ENCODE assay signal across 2 cellular contexts in genomic region chr9:136410500-136411287, GRCh38.
TF ChIP-seq lines count a peak whose summit lies in the region.

TSS of gene ENTR1 (minus strand) at chr9:136410614. CDS start at chr9:136410397, 217 bp downstream.
TSS of gene PMPCA (plus strand) at chr9:136410658. CDS start at chr9:136410669, 11 bp downstream.

TF ChIP-seq in A549, 52 proteins besides CTCF, POLR2A, EP300 and RAD21 (continued from another document):
- TF ChIP-seq REST (IDR thresholded peaks at IDR 0.05) (no peak), FOXS1 (CRISPR knock-in tag; IDR thresholded peaks at IDR 0.05) (no peak), ZC3H11A (IDR thresholded peaks at IDR 0.05) (no peak), HDAC2 (IDR thresholded peaks at IDR 0.05) (no peak), MAZ (IDR thresholded peaks at IDR 0.05; ENCODE audit: borderline replicate concordance, low read depth, low read length) (no peak), KDM1A (IDR thresholded peaks at IDR 0.05; ENCODE audit: low read depth) (no peak), FOSB (CRISPR knock-in tag; IDR thresholded peaks at IDR 0.05) (no peak), CHD2 (IDR thresholded peaks at IDR 0.05; ENCODE audit: low read length, partially characterized antibody) (peak; percentile 53), PHF8 (IDR thresholded peaks at IDR 0.05; ENCODE audit: borderline replicate concordance, low read depth) (peak; percentile 61; the same call in 1 of the 2 replicates), RFX5 (IDR thresholded peaks at IDR 0.05) (no peak), ZNF302 (CRISPR knock-in tag; IDR thresholded peaks at IDR 0.05) (no peak), CBX2 (IDR thresholded peaks at IDR 0.05; ENCODE audit: borderline replicate concordance, low read depth) (no peak), ELK1 (IDR thresholded peaks at IDR 0.05; ENCODE audit: low read depth, low read length) (no peak), MYC (IDR thresholded peaks at IDR 0.05; ENCODE audit: borderline replicate concordance, low read length) (peak; percentile 85), FOSL2 (IDR thresholded peaks at IDR 0.05) (no peak), FOSL2 (CRISPR knock-in tag; IDR thresholded peaks at IDR 0.05) (no peak), E2F6 (IDR thresholded peaks at IDR 0.05; ENCODE audit: borderline replicate concordance, low read depth) (no peak; the same call in 1 of the 2 replicates), TP53 (CRISPR knock-in tag; IDR thresholded peaks at IDR 0.05) (no peak), KDM5A (IDR thresholded peaks at IDR 0.05) (peak; percentile 97), NFE2L2 (conservative IDR thresholded peaks at IDR 0.05; ENCODE audit: low read length) (no peak), PBX3 (IDR thresholded peaks at IDR 0.05) (no peak), EHF (CRISPR knock-in tag; IDR thresholded peaks at IDR 0.05) (no peak), GATA3 (IDR thresholded peaks at IDR 0.05; ENCODE audit: borderline replicate concordance) (no peak), SREBF2 (IDR thresholded peaks at IDR 0.05) (no peak), BCL3 (IDR thresholded peaks at IDR 0.05) (peak; percentile 93), HES2 (IDR thresholded peaks at IDR 0.05) (no peak), BHLHE40 (IDR thresholded peaks at IDR 0.05; ENCODE audit: low read depth, low read length) (no peak), HOXA7 (CRISPR knock-in tag; IDR thresholded peaks at IDR 0.05) (no peak)

TF ChIP-seq in WTC11, 78 proteins besides CTCF, POLR2A, EP300 and RAD21 (continued from another document and continues in another):
- no peak for TF ChIP-seq AR (CRISPR knock-in tag; IDR thresholded peaks at IDR 0.05)
- no peak for TF ChIP-seq JAZF1 (CRISPR knock-in tag; IDR thresholded peaks at IDR 0.05)
- TF ChIP-seq ELF4 (CRISPR knock-in tag; IDR thresholded peaks at IDR 0.05; ENCODE audit: low read depth) = no peak
- peak; percentile 73; the same call in 1 of the 2 replicates for TF ChIP-seq ETV6 (CRISPR knock-in tag; IDR thresholded peaks at IDR 0.05)
- no peak for TF ChIP-seq ZNF138 (CRISPR knock-in tag; conservative IDR thresholded peaks at IDR 0.05)
- TF ChIP-seq NFATC4 (CRISPR knock-in tag; IDR thresholded peaks at IDR 0.05) = no peak
- TF ChIP-seq MAX (CRISPR knock-in tag; IDR thresholded peaks at IDR 0.05) = peak; percentile 70
- TF ChIP-seq ARID4B (CRISPR knock-in tag; IDR thresholded peaks at IDR 0.05; ENCODE audit: borderline replicate concordance) = peak; percentile 48; the same call in 1 of the 2 replicates
- TF ChIP-seq NFE2L1 (CRISPR knock-in tag; IDR thresholded peaks at IDR 0.05) = no peak; the same call in 1 of the 2 replicates
- peak; percentile 89 for TF ChIP-seq FOXP4 (CRISPR knock-in tag; IDR thresholded peaks at IDR 0.05)
- TF ChIP-seq SMAD3 (CRISPR knock-in tag; IDR thresholded peaks at IDR 0.05; ENCODE audit: borderline replicate concordance) = peak; percentile 79; the same call in 1 of the 2 replicates
- 0 out of 2 replicates have a peak, but pooled peaks have one; percentile 19 for TF ChIP-seq MYBL2 (CRISPR knock-in tag; IDR thresholded peaks at IDR 0.05)
- no peak for TF ChIP-seq AFF4 (CRISPR knock-in tag; IDR thresholded peaks at IDR 0.05; ENCODE audit: borderline replicate concordance)
- 0 out of 2 replicates have a peak, but pooled peaks have one; percentile 51 for TF ChIP-seq KAT7 (CRISPR knock-in tag; IDR thresholded peaks at IDR 0.05; ENCODE audit: borderline replicate concordance)
- peak; percentile 86 for TF ChIP-seq FOXK1 (CRISPR knock-in tag; IDR thresholded peaks at IDR 0.05)
- TF ChIP-seq ZNF317 (CRISPR knock-in tag; IDR thresholded peaks at IDR 0.05; ENCODE audit: borderline replicate concordance, low read depth) = no peak
- no peak for TF ChIP-seq ATF2 (CRISPR knock-in tag; IDR thresholded peaks at IDR 0.05; ENCODE audit: borderline replicate concordance, low read depth)
- TF ChIP-seq GABPB1 (CRISPR knock-in tag; IDR thresholded peaks at IDR 0.05) = peak; percentile 84
- no peak for TF ChIP-seq HMGA2 (CRISPR knock-in tag; IDR thresholded peaks at IDR 0.05)
- TF ChIP-seq USF2 (CRISPR knock-in tag; IDR thresholded peaks at IDR 0.05) = peak; percentile 19; the same call in 1 of the 2 replicates
- TF ChIP-seq ZNF121 (CRISPR knock-in tag; IDR thresholded peaks at IDR 0.05) = 0 out of 2 replicates have a peak, but pooled peaks have one; percentile 22
- TF ChIP-seq CDX4 (CRISPR knock-in tag; IDR thresholded peaks at IDR 0.05; ENCODE audit: borderline replicate concordance) = no peak
- peak; percentile 68; the same call in 1 of the 2 replicates for TF ChIP-seq TP53 (CRISPR knock-in tag; IDR thresholded peaks at IDR 0.05)
- TF ChIP-seq MLX (CRISPR knock-in tag; IDR thresholded peaks at IDR 0.05) = no peak
- TF ChIP-seq SMAD4 (CRISPR knock-in tag; IDR thresholded peaks at IDR 0.05) = no peak
- TF ChIP-seq RELA (CRISPR knock-in tag; IDR thresholded peaks at IDR 0.05; ENCODE audit: borderline replicate concordance) = no peak
- no peak for TF ChIP-seq IRF2 (CRISPR knock-in tag; IDR thresholded peaks at IDR 0.05; ENCODE audit: borderline replicate concordance, low read depth)
- TF ChIP-seq ZNF396 (CRISPR knock-in tag; IDR thresholded peaks at IDR 0.05; ENCODE audit: borderline replicate concordance) = no peak
- no peak for TF ChIP-seq EMX1 (CRISPR knock-in tag; IDR thresholded peaks at IDR 0.05)
- no peak for TF ChIP-seq NFYB (CRISPR knock-in tag; conservative IDR thresholded peaks at IDR 0.05; ENCODE audit: low read depth)
